Comparison of ENCODE assay signal across 20 cellular contexts in the genomic region with DNA sequence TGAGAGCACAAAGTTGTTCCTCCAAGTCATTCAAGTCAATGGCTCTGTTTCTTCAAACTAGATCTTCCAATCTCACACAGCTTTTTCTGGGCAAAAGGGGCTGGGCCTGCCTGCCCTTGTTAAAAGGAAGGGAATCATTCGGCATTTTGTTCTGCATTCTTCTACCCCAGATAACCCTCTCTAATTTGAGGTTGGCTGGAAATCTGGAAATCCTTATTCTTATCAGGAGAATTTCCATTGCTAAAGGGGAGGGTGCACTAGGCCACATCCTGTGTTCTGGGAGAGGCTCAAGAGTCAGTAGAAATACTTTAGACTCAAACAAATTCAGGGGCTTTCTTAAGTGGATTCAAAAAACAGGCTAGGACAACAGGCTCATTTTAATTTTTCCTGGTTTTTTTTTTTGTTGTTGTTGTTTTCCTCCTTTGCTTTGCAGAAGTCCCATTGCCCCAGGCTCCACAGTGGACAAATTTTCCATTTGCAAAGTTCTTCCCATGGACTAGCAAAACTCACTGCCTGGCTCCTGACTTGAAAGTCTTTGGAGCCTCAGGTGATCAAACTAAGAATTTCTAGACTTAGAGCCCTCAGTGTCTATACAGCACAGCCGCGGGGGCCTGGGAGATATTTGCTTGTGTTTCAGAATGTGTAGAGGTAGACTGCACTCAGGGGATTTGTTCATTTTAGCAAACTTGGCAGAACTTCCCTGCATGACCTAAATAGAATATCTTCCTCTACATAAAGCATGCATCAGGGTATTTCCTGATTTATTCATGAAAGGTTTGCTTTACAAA.
DNase-seq lines count a peak whose midpoint lies in the region; ATAC-seq and TF ChIP-seq lines count a peak whose summit lies in the region.
"Had no signal": no experiment of that assay in that cellular context is flagged by ENCODE, and none has a peak within 500 bp of the region (broad histone marks: within the 10 kb centered on the region; RNA-seq: fewer than 3 reads in every experiment).

No MANE protein-coding gene starts in this region.

- peak overlapping the region; percentile 13 for H3K27ac ChIP-seq in cardiac muscle cell
- H3K27ac ChIP-seq in esophagus muscularis mucosa (replicated peaks in 1 of 4), result no peak overlapping the region
- no peak overlapping the region for H3K27ac ChIP-seq in mesendoderm (ENCODE audit: low read depth, low read length)
- peak overlapping the region in 2 of 3 donors; percentile 4 to 49 for H3K27ac ChIP-seq in thyroid gland
- H3K27ac ChIP-seq in PC-3 (ENCODE audit: low read length), result no peak overlapping the region

- no peak overlapping the region for H2BK15ac ChIP-seq in mesendoderm (replicated peaks; ENCODE audit: low read depth)

- peaks cover 12% of the 10 kb centered on the region for H3K4me1 ChIP-seq in cardiac muscle cell (ENCODE audit: low read depth)
- H3K4me1 ChIP-seq in esophagus muscularis mucosa, result peaks cover 0 to 32% (median 8%) of the 10 kb centered on the region in 4 donors
- peaks cover 2% of the 10 kb centered on the region for H3K4me1 ChIP-seq in mesendoderm (ENCODE audit: control insufficient read depth, low read depth, low read length)
- peaks cover 0 to 18% of the 10 kb centered on the region in 2 donors for H3K4me1 ChIP-seq in thyroid gland
- H3K4me1 ChIP-seq in PC-3 (ENCODE audit: insufficient read depth, low read length), result peaks cover 24% of the 10 kb centered on the region
- H3K4me1 ChIP-seq: BE2C had no signal

- no peaks in the 10 kb centered on the region for H3K79me1 ChIP-seq in mesendoderm (ENCODE audit: low read length)

- H3K4me2 ChIP-seq in mesendoderm (ENCODE audit: low read length) (no peak overlapping the region), PC-3 (ENCODE audit: low read length) (no peak overlapping the region)

- no peak overlapping the region for H2AK5ac ChIP-seq in mesendoderm (ENCODE audit: low read length)

- no peak for ATAC-seq in GM19023 (IDR thresholded peaks at IDR 0.05; ENCODE audit: unreplicated experiment)
- no peak for ATAC-seq in GM18870 (IDR thresholded peaks at IDR 0.05; ENCODE audit: unreplicated experiment)
- no peak for ATAC-seq in PC-3
- ATAC-seq: Panc1 had no signal

- H3K4ac ChIP-seq in mesendoderm (ENCODE audit: low read depth, low read length), result no peak overlapping the region

- intact Hi-C loops in cardiac septum (cut with DNase I), result no loop called here
- intact Hi-C loops in esophagus muscularis mucosa (cut with DNase I), result no loop called here
- intact Hi-C loops in thyroid gland (cut with DNase I), result no loop called here
- intact Hi-C loops in PC-3 (cut with micrococcal nuclease), result no loop called here

- CTCF ChIA-PET in PC-3 (lab: Charles Lee), result no interaction called here

- no peak for TF ChIP-seq CTCF in cardiac muscle cell (IDR thresholded peaks at IDR 0.05; ENCODE audit: low read depth, low read length)
- TF ChIP-seq CTCF in esophagus muscularis mucosa (IDR thresholded peaks at IDR 0.05), result no peak
- TF ChIP-seq CTCF in thyroid gland (IDR thresholded peaks at IDR 0.05), result no peak
- TF ChIP-seq CTCF in PC-3 (conservative IDR thresholded peaks at IDR 0.05; ENCODE audit: low read depth, low read length), result no peak

- H3K56ac ChIP-seq in mesendoderm (ENCODE audit: low read length), result no peak overlapping the region

- peak; percentile 12 to 46 for DNase-seq in cardiac muscle cell (ENCODE audit: low read depth in 1 of 2, low spot score in 1 of 2)
- no peak for DNase-seq in cardiac septum (ENCODE audit: low spot score)
- DNase-seq in esophagus muscularis mucosa (ENCODE audit: extremely low spot score), result peak; percentile 64
- DNase-seq in mesendoderm, result peak; percentile 71
- DNase-seq in thyroid gland, result peak in 1 of 2 donors; percentile 36
- DNase-seq in PC-3, result no peak
- DNase-seq: 8988T; BE2C; Calu3; CD4-positive, alpha-beta memory T cell; GOT3; KG1; NCI-H1417 treated with DMSO at 0.1 percent for 48 hours; NCI-H2029 treated with DMSO at 0.1 percent for 48 hours; NCI-H2171 treated with DMSO at 0.1 percent for 48 hours; NCI-H774; SHP77 treated with DMSO at 0.1 percent for 48 hours had no signal

- H3K27me3 ChIP-seq in cardiac muscle cell, result no peaks in the 10 kb centered on the region
- H3K27me3 ChIP-seq in esophagus muscularis mucosa, result no peaks in the 10 kb centered on the region
- no peaks in the 10 kb centered on the region for H3K27me3 ChIP-seq in mesendoderm (ENCODE audit: insufficient read depth, low read length, poor library complexity)
- H3K27me3 ChIP-seq in thyroid gland, result no peaks in the 10 kb centered on the region
- H3K27me3 ChIP-seq in PC-3 (ENCODE audit: low read length), result no peaks in the 10 kb centered on the region
- H3K27me3 ChIP-seq: BE2C had no signal

- 73% methylated on average over 3 of the region's 3 CpGs for WGBS in esophagus muscularis mucosa
- WGBS in mesendoderm (ENCODE audit: extremely low coverage, insufficient coverage, low lambda C conversion rate), result no CpG with 5 or more reads among the region's 3 CpGs
- 27 to 35% methylated on average over 3 of the region's 3 CpGs for WGBS in thyroid gland, 2 donors

- no peak overlapping the region for H4K5ac ChIP-seq in mesendoderm (ENCODE audit: low read length)

- H2AFZ ChIP-seq in PC-3 (ENCODE audit: low read length), result no peak overlapping the region

- H3K36me3 ChIP-seq in cardiac muscle cell (no peaks in the 10 kb centered on the region), esophagus muscularis mucosa (no peaks in the 10 kb centered on the region), mesendoderm (ENCODE audit: control insufficient read depth, insufficient read depth, low read length) (no peaks in the 10 kb centered on the region), thyroid gland (no peaks in the 10 kb centered on the region), PC-3 (ENCODE audit: low read depth, low read length) (no peaks in the 10 kb centered on the region)
- H3K36me3 ChIP-seq: BE2C had no signal

- H3F3A ChIP-seq in PC-3 (ENCODE audit: low read length, unreplicated experiment), result no peaks in the 10 kb centered on the region

- H2BK120ac ChIP-seq in mesendoderm (ENCODE audit: low read depth, low read length), result no peak overlapping the region

- H3K9ac ChIP-seq in mesendoderm (ENCODE audit: low read length) (no peak overlapping the region), PC-3 (ENCODE audit: low read length) (no peak overlapping the region)

- H3K4me3 ChIP-seq in cardiac muscle cell (no peak overlapping the region), esophagus muscularis mucosa (no peak overlapping the region), mesendoderm (ENCODE audit: low read length) (no peak overlapping the region), thyroid gland (replicated peaks in 1 of 3) (no peak overlapping the region), PC-3 (ENCODE audit: low read length) (no peak overlapping the region)

- no peak overlapping the region for H2BK5ac ChIP-seq in mesendoderm (ENCODE audit: low read length)

- H3K9me3 ChIP-seq in cardiac muscle cell (ENCODE audit: low read depth) (no peaks in the 10 kb centered on the region), esophagus muscularis mucosa (peaks cover 0 to 10% (median 3%) of the 10 kb centered on the region in 4 donors), thyroid gland (no peaks in the 10 kb centered on the region), PC-3 (ENCODE audit: low read length) (no peaks in the 10 kb centered on the region)
- H3K9me3 ChIP-seq: BE2C had no signal

- no peak overlapping the region for H3K23ac ChIP-seq in mesendoderm (ENCODE audit: low read length)

- H3K79me2 ChIP-seq in mesendoderm (ENCODE audit: control insufficient read depth, insufficient read depth, low read length) (no peaks in the 10 kb centered on the region), PC-3 (ENCODE audit: low read length) (no peaks in the 10 kb centered on the region)

- TF ChIP-seq POLR2A in esophagus muscularis mucosa (IDR thresholded peaks at IDR 0.05; ENCODE audit: low read depth) (no peak), thyroid gland (IDR thresholded peaks at IDR 0.05) (no peak)

- BruUV-seq in PC-3 (replicated peaks; lab: Mats Ljungman, UMichigan), result no TSS peak

- no peaks in the 10 kb centered on the region for H3K9me2 ChIP-seq in PC-3 (replicated peaks; ENCODE audit: low read length)

- H3K18ac ChIP-seq in mesendoderm (ENCODE audit: low read length), result no peak overlapping the region

- POLR2A ChIA-PET in PC-3 (lab: Charles Lee; ENCODE audit: unreplicated experiment), result no interaction called here

- no peak for TF ChIP-seq EP300 in esophagus muscularis mucosa (IDR thresholded peaks at IDR 0.05)

- H4K20me1 ChIP-seq in PC-3 (ENCODE audit: low read length), result no peaks in the 10 kb centered on the region

- H4K8ac ChIP-seq in mesendoderm (ENCODE audit: low read depth, low read length), result no peak overlapping the region

Comparison
In these comparisons a context has a peak if more than half of its experiments do, and no peak if none do; other contexts are left out.
1. DNase-seq: peak in cardiac muscle cell (2 of 2), esophagus muscularis mucosa (single experiment) and mesendoderm (single experiment); none in cardiac septum (single experiment) and PC-3 (single experiment).
2. H3K27ac ChIP-seq: peak in cardiac muscle cell (single experiment) and thyroid gland (2 of 3); none in esophagus muscularis mucosa (0 of 4), mesendoderm (single experiment) and PC-3 (single experiment).